24 cellular contexts compared by ENCODE assay signal in genomic region chr16:84179612-84180320, GRCh38. TPM values are rescaled to one million over a fixed set of nuclear protein-coding genes. Genes with fewer than 3 reads are reported as not detected.
"Had no signal": no experiment of that assay in that cellular context is flagged by ENCODE, and none has a peak within 500 bp of the region (broad histone marks: within the 10 kb centered on the region; RNA-seq: fewer than 3 reads in every experiment).

No MANE protein-coding gene starts in this region.

- H3K27ac ChIP-seq: SK-N-MC, WERI-Rb-1 had no signal

- ATAC-seq: activated CD4-positive, alpha-beta T cell treated with anti-CD3 and anti-CD28 coated beads for 36 hours; activated T-helper 17 cell treated with anti-CD3 and anti-CD28 coated beads, Interleukin-2, amount 50 U/mL, for 72 hours; PC-3; T-cell had no signal

- DNase-seq: activated CD4-positive, alpha-beta memory T cell treated with anti-CD3 and anti-CD28 coated beads, Interleukin-2, amount 10 ng/mL, durations not matched to agents 7 days and 5 days; activated CD4-positive, alpha-beta T cell treated with anti-CD3 and anti-CD28 coated beads for 36 hours; activated CD4-positive, alpha-beta T cell treated with anti-CD3 and anti-CD28 coated beads, Interleukin-2, amount 50 U/mL, for 1 hour; activated gamma-delta T cell treated with Interleukin-2 at 50 U/mL for 16 hours; activated naive CD4-positive, alpha-beta T cell treated with anti-CD3 and anti-CD28 coated beads, Interleukin-2, amount 10 ng/mL, durations not matched to agents 7 days and 5 days; activated naive CD8-positive, alpha-beta T cell treated with anti-CD3 and anti-CD28 coated beads for 36 hours; activated T-cell treated with anti-CD3 and anti-CD28 coated beads for 4 hours; activated T-cell treated with anti-CD3 and anti-CD28 coated beads, Interleukin-2, amount 50 U/mL, for 48 hours; central memory CD4-positive, alpha-beta T cell; Kasumi-1; KBM-7; NCI-H1105 treated with DMSO at 0.1 percent for 48 hours; NCI-H1436 treated with DMSO at 0.1 percent for 48 hours; NCI-H187; NCI-H2081; NCI-H446; NCI-H524; PC-3; T-cell; T-helper 2 cell; WERI-Rb-1 had no signal

- H3K4me3 ChIP-seq: SK-N-MC had no signal

- FAIRE-seq: RCC 7860 had no signal

RNA-seq across cellular contexts. Expression of gene ADAD2, which starts 11.2 kb away (rescaled TPM):
- total RNA-seq: activated CD4-positive, alpha-beta memory T cell treated with anti-CD3 and anti-CD28 coated beads, Interleukin-2, amount 10 ng/mL, durations not matched to agents 7 days and 5 days; activated T-helper 17 cell treated with anti-CD3 and anti-CD28 coated beads, Interleukin-2, amount 50 U/mL, for 72 hours; PC-3 had no signal

RNA-seq across cellular contexts. Expression of gene DNAAF1, which starts 34.7 kb away (rescaled TPM):
- total RNA-seq: activated CD4-positive, alpha-beta memory T cell treated with anti-CD3 and anti-CD28 coated beads, Interleukin-2, amount 10 ng/mL, durations not matched to agents 7 days and 5 days; PC-3 had no signal
